ENCODE assay signal across 8 cellular contexts in genomic region chr9:127801955-127802575, GRCh38. TPM values are rescaled to one million over a fixed set of nuclear protein-coding genes. Genes with fewer than 3 reads are reported as not detected.
DNase-seq lines count a peak whose midpoint lies in the region; ATAC-seq and TF ChIP-seq lines count a peak whose summit lies in the region.

No MANE protein-coding gene starts in this region.

- no peak for TF ChIP-seq POLR2A in esophagus muscularis mucosa (IDR thresholded peaks at IDR 0.05; ENCODE audit: low read depth)

- intact Hi-C loops in esophagus muscularis mucosa (cut with DNase I) = loop anchor here (5.0 kb wide), 1 partner anchor 120 kb away; no protein-coding TSS in a partner anchor

- DNase-seq in SKM-1 treated with dmso at 0.1 percent for 144 hours (lab: John Stamatoyannopoulos, UW; ENCODE audit: unreplicated experiment) (peak; percentile 66), SKM-1 (lab: John Stamatoyannopoulos, UW; ENCODE audit: unreplicated experiment) (no peak), RWPE1 (ENCODE audit: low spot score) (no peak), esophagus muscularis mucosa (ENCODE audit: extremely low spot score) (no peak), T1000 (lab: John Stamatoyannopoulos, UW) (no peak)

- TF ChIP-seq EP300 in esophagus muscularis mucosa (IDR thresholded peaks at IDR 0.05) = no peak

- TF ChIP-seq CTCF in RWPE1 (conservative IDR thresholded peaks at IDR 0.05; ENCODE audit: low read depth) (no peak), esophagus muscularis mucosa (IDR thresholded peaks at IDR 0.05) (peak in 2 of 3 experiments; percentile 8 to 27)

- H3K4me3 ChIP-seq in esophagus muscularis mucosa (peak overlapping the region; percentile 64 to 85 (median 80)), rectal smooth muscle tissue (ENCODE audit: low read length) (peak overlapping the region; percentile 75)

- CTCF ChIA-PET in RWPE1 (lab: Yijun Ruan, JAX) = interaction anchor here (0.6 to 1.4 kb wide), 7 partner anchors 23 to 899 kb away, joined by 3 to 9 read pairs (median 4); partner anchors contain the start of gene TOR2A

- 22% methylated on average over 8 of the region's 10 CpGs for WGBS in esophagus muscularis mucosa

- POLR2A ChIA-PET in RWPE1 (lab: Yijun Ruan, JAX; ENCODE audit: low non-redundant PET) = interaction anchor here (0.6 to 1.4 kb wide), 2 partner anchors 14 to 43 kb away, joined by 3 to 4 read pairs; no protein-coding TSS in a partner anchor

- no peaks in the 10 kb centered on the region for H3K9me3 ChIP-seq in esophagus muscularis mucosa

- peak overlapping the region; percentile 98 for H3K27ac ChIP-seq in RWPE1
- H3K27ac ChIP-seq in esophagus muscularis mucosa (replicated peaks in 1 of 4) = peak overlapping the region; percentile 82 to 98 (median 94)
- peak overlapping the region; percentile 73 for H3K27ac ChIP-seq in rectal smooth muscle tissue (ENCODE audit: low read depth, low read length)

- ATAC-seq in GM18520 (IDR thresholded peaks at IDR 0.05; ENCODE audit: unreplicated experiment) (no peak), GM18498 (IDR thresholded peaks at IDR 0.05; ENCODE audit: unreplicated experiment) (no peak)

- no peaks in the 10 kb centered on the region for H3K27me3 ChIP-seq in esophagus muscularis mucosa
- H3K27me3 ChIP-seq in rectal smooth muscle tissue (ENCODE audit: control insufficient read depth, insufficient read depth, low read length) = no peaks in the 10 kb centered on the region

- H3K4me1 ChIP-seq in esophagus muscularis mucosa (peaks cover 20 to 44% (median 38%) of the 10 kb centered on the region in 4 donors), rectal smooth muscle tissue (ENCODE audit: control insufficient read depth, insufficient read depth, low read length) (peaks cover 10% of the 10 kb centered on the region)

- H3K9ac ChIP-seq in rectal smooth muscle tissue (ENCODE audit: low read length) = no peak overlapping the region

- H3K36me3 ChIP-seq in esophagus muscularis mucosa = peaks cover 0 to 27% (median 15%) of the 10 kb centered on the region in 4 donors
- H3K36me3 ChIP-seq in rectal smooth muscle tissue (ENCODE audit: control insufficient read depth, insufficient read depth, low read length) = peaks cover 3% of the 10 kb centered on the region

RNA-seq across cellular contexts. Expression of gene FPGS, which starts 0.6 kb away (rescaled TPM):
- 10 to 100 TPM; 36.1 to 56.3 (median 50.1) TPM for total RNA-seq in esophagus muscularis mucosa

RNA-seq across cellular contexts. Expression of gene CDK9, which starts 16.2 kb away (rescaled TPM):
- total RNA-seq in esophagus muscularis mucosa = 10 to 100 TPM; 54.4 to 79.6 (median 71.7) TPM

RNA-seq across cellular contexts. Expression of gene SH2D3C, which starts 23.6 kb away (rescaled TPM):
- total RNA-seq in esophagus muscularis mucosa = 10 to 100 TPM in 3 of 4 donors, 1 to 10 TPM in 1; 5.0 to 18.1 (median 14.3) TPM

RNA-seq across cellular contexts. Expression of gene ENG, which starts 52.4 kb away (rescaled TPM):
- 10 to 100 TPM; 36.5 to 91.2 (median 78.3) TPM for total RNA-seq in esophagus muscularis mucosa
